ENCODE assay signal across 2 cellular contexts in the genomic region with DNA sequence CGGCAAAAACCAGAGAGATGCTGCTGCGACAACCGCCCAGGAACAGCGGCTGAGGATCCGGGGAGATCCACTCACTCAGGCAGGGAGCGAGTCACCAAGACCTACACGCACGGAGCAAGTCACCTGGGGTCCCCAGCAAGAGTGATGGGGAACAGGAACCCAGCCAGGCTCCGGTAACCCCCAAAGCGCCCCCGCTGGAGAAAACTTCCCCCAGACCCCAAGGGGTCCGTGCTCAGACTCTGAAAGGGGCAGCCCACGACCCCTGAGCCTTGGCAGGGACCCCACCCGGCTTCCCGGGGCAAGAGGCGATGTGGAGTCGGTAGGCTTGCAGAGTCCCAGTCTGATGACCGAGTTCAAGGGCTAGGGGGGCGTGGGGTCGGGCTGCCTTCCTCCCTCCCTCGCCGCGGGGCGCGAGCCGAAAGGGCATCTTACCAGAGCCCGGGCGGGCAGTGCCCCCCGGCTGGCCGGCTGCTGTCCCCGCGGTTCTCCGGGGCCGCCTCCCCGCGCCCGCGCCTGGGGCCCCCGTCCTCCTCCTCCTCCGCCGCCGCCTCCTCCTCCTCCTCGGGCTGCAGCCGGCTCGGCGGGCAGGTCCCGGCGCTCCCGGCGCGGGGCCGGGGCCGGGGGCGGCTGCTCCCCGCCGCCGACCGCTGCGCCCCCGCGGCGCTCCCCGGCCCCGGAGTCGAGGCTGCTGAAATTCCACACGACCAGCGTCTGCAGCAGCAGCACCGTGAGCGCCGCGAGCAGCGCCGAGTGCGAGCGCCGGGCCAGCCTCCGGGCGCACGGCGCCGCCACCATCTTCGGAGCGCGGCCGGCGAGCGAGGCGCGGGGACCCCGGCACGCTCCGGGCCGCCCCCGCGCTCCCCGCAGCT.
TF ChIP-seq lines count a peak whose summit lies in the region.

No MANE protein-coding gene starts in this region.

TF ChIP-seq in SK-N-SH treated with all-trans-retinoic acid at 6 μM for 48 hours, 23 proteins besides CTCF, POLR2A, EP300 and RAD21 (continued from another document):
- TF ChIP-seq, protein P1, sequence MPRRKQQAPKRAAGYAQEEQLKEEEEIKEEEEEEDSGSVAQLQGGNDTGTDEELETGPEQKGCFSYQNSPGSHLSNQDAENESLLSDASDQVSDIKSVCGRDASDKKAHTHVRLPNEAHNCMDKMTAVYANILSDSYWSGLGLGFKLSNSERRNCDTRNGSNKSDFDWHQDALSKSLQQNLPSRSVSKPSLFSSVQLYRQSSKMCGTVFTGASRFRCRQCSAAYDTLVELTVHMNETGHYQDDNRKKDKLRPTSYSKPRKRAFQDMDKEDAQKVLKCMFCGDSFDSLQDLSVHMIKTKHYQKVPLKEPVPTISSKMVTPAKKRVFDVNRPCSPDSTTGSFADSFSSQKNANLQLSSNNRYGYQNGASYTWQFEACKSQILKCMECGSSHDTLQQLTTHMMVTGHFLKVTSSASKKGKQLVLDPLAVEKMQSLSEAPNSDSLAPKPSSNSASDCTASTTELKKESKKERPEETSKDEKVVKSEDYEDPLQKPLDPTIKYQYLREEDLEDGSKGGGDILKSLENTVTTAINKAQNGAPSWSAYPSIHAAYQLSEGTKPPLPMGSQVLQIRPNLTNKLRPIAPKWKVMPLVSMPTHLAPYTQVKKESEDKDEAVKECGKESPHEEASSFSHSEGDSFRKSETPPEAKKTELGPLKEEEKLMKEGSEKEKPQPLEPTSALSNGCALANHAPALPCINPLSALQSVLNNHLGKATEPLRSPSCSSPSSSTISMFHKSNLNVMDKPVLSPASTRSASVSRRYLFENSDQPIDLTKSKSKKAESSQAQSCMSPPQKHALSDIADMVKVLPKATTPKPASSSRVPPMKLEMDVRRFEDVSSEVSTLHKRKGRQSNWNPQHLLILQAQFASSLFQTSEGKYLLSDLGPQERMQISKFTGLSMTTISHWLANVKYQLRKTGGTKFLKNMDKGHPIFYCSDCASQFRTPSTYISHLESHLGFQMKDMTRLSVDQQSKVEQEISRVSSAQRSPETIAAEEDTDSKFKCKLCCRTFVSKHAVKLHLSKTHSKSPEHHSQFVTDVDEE (CRISPR knock-in tag; IDR thresholded peaks at IDR 0.05): no peak
- TF ChIP-seq, protein P2, sequence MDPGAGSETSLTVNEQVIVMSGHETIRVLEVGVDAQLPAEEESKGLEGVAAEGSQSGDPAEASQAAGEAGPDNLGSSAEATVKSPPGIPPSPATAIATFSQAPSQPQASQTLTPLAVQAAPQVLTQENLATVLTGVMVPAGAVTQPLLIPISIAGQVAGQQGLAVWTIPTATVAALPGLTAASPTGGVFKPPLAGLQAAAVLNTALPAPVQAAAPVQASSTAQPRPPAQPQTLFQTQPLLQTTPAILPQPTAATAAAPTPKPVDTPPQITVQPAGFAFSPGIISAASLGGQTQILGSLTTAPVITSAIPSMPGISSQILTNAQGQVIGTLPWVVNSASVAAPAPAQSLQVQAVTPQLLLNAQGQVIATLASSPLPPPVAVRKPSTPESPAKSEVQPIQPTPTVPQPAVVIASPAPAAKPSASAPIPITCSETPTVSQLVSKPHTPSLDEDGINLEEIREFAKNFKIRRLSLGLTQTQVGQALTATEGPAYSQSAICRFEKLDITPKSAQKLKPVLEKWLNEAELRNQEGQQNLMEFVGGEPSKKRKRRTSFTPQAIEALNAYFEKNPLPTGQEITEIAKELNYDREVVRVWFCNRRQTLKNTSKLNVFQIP (CRISPR knock-in tag; IDR thresholded peaks at IDR 0.05; ENCODE audit: borderline replicate concordance, low read depth): no peak
- TF ChIP-seq, protein P3, sequence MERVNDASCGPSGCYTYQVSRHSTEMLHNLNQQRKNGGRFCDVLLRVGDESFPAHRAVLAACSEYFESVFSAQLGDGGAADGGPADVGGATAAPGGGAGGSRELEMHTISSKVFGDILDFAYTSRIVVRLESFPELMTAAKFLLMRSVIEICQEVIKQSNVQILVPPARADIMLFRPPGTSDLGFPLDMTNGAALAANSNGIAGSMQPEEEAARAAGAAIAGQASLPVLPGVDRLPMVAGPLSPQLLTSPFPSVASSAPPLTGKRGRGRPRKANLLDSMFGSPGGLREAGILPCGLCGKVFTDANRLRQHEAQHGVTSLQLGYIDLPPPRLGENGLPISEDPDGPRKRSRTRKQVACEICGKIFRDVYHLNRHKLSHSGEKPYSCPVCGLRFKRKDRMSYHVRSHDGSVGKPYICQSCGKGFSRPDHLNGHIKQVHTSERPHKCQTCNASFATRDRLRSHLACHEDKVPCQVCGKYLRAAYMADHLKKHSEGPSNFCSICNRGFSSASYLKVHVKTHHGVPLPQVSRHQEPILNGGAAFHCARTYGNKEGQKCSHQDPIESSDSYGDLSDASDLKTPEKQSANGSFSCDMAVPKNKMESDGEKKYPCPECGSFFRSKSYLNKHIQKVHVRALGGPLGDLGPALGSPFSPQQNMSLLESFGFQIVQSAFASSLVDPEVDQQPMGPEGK (CRISPR knock-in tag; IDR thresholded peaks at IDR 0.05; ENCODE audit: borderline replicate concordance): no peak
- TF ChIP-seq OSR1 (CRISPR knock-in tag; IDR thresholded peaks at IDR 0.05) (no peak), ISL1 (CRISPR knock-in tag; IDR thresholded peaks at IDR 0.05) (no peak), BACH2 (CRISPR knock-in tag; IDR thresholded peaks at IDR 0.05; ENCODE audit: borderline replicate concordance) (no peak), ZC3H10 (CRISPR knock-in tag; IDR thresholded peaks at IDR 0.05) (no peak), ZFP3 (CRISPR knock-in tag; IDR thresholded peaks at IDR 0.05) (no peak), ZNF70 (CRISPR knock-in tag; IDR thresholded peaks at IDR 0.05) (no peak), RARB (CRISPR knock-in tag; IDR thresholded peaks at IDR 0.05) (no peak), PPARA (CRISPR knock-in tag; IDR thresholded peaks at IDR 0.05; ENCODE audit: borderline replicate concordance) (no peak), CSDC2 (CRISPR knock-in tag; IDR thresholded peaks at IDR 0.05) (no peak), ESRRG (CRISPR knock-in tag; IDR thresholded peaks at IDR 0.05) (no peak), CREB5 (CRISPR knock-in tag; IDR thresholded peaks at IDR 0.05; ENCODE audit: low read depth) (no peak)
- TF ChIP-seq, protein P4, sequence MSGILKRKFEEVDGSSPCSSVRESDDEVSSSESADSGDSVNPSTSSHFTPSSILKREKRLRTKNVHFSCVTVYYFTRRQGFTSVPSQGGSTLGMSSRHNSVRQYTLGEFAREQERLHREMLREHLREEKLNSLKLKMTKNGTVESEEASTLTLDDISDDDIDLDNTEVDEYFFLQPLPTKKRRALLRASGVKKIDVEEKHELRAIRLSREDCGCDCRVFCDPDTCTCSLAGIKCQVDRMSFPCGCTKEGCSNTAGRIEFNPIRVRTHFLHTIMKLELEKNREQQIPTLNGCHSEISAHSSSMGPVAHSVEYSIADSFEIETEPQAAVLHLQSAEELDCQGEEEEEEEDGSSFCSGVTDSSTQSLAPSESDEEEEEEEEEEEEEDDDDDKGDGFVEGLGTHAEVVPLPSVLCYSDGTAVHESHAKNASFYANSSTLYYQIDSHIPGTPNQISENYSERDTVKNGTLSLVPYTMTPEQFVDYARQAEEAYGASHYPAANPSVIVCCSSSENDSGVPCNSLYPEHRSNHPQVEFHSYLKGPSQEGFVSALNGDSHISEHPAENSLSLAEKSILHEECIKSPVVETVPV (CRISPR knock-in tag; IDR thresholded peaks at IDR 0.05): no peak

TF ChIP-seq in liver, 16 proteins besides CTCF, POLR2A, EP300 and RAD21 (continued from another document):
- TF ChIP-seq, protein P5, sequence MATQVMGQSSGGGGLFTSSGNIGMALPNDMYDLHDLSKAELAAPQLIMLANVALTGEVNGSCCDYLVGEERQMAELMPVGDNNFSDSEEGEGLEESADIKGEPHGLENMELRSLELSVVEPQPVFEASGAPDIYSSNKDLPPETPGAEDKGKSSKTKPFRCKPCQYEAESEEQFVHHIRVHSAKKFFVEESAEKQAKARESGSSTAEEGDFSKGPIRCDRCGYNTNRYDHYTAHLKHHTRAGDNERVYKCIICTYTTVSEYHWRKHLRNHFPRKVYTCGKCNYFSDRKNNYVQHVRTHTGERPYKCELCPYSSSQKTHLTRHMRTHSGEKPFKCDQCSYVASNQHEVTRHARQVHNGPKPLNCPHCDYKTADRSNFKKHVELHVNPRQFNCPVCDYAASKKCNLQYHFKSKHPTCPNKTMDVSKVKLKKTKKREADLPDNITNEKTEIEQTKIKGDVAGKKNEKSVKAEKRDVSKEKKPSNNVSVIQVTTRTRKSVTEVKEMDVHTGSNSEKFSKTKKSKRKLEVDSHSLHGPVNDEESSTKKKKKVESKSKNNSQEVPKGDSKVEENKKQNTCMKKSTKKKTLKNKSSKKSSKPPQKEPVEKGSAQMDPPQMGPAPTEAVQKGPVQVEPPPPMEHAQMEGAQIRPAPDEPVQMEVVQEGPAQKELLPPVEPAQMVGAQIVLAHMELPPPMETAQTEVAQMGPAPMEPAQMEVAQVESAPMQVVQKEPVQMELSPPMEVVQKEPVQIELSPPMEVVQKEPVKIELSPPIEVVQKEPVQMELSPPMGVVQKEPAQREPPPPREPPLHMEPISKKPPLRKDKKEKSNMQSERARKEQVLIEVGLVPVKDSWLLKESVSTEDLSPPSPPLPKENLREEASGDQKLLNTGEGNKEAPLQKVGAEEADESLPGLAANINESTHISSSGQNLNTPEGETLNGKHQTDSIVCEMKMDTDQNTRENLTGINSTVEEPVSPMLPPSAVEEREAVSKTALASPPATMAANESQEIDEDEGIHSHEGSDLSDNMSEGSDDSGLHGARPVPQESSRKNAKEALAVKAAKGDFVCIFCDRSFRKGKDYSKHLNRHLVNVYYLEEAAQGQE (IDR thresholded peaks at IDR 0.05): no peak
- TF ChIP-seq RXRA (IDR thresholded peaks at IDR 0.05) (no peak), HNF4A (conservative IDR thresholded peaks at IDR 0.05) (no peak)
